ENCODE assay signal across 20 cellular contexts in the genomic region with DNA sequence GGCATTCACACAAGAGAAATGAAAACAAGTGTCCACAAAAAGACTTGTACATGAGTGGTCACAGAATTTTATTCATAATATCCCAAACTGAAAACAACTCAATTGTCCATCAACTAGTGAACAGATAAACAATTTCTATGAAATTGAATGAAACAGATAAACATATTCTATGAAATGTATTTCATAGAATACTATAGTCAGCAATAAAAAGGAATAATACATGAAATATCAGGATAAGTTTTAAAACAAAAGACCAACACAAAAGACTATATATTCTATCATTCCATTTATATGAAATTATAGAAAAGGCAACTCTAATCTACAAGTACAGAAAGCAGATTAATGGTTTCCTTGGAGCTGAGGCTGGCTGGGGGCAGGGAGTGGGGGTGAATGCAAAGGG.
"Had no signal": no experiment of that assay in that cellular context is flagged by ENCODE, and none has a peak within 500 bp of the region (broad histone marks: within the 10 kb centered on the region; RNA-seq: fewer than 3 reads in every experiment).

No MANE protein-coding gene starts in this region.

- H3K9me3 Mint-ChIP-seq: activated CD4-positive, alpha-beta T cell treated with anti-CD3 and anti-CD28 coated beads, Interleukin-2, amount 10 ng/mL, durations not matched to agents 7 days and 5 days; activated T-cell treated with anti-CD3 and anti-CD28 coated beads, Interleukin-2, amount 50 U/mL, for 4 hours; central memory CD8-positive, alpha-beta T cell; stimulated activated effector memory CD8-positive, alpha-beta T cell treated with anti-CD3 and anti-CD28 coated beads, Interleukin-12 subunit alpha, Interleukin-12 subunit beta, amount 100 ng/mL, for 72 hours had no signal

- H3K4me1 ChIP-seq: upper lobe of right lung had no signal

- H3K4me1 Mint-ChIP-seq: activated CD4-positive, alpha-beta T cell treated with anti-CD3 and anti-CD28 coated beads, Interleukin-2, amount 10 ng/mL, durations not matched to agents 7 days and 5 days; central memory CD8-positive, alpha-beta T cell; immature natural killer cell; stimulated activated effector memory CD8-positive, alpha-beta T cell treated with anti-CD3 and anti-CD28 coated beads, Interleukin-12 subunit alpha, Interleukin-12 subunit beta, amount 100 ng/mL, for 72 hours had no signal

- H3K36me3 Mint-ChIP-seq: stimulated activated effector memory CD8-positive, alpha-beta T cell treated with anti-CD3 and anti-CD28 coated beads, Interleukin-12 subunit alpha, Interleukin-12 subunit beta, amount 100 ng/mL, for 72 hours had no signal

- DNase-seq: activated CD4-positive, alpha-beta T cell treated with anti-CD3 and anti-CD28 coated beads, Interleukin-2, amount 10 ng/mL, durations not matched to agents 7 days and 5 days; activated CD8-positive, alpha-beta memory T cell treated with anti-CD3 and anti-CD28 coated beads, Interleukin-2, amount 50 U/mL, for 4 hours; activated effector memory CD4-positive, alpha-beta T cell treated with Interleukin-2 at 50 U/mL for 16 hours; activated naive CD4-positive, alpha-beta T cell treated with anti-CD3 and anti-CD28 coated beads, Interleukin-2, amount 50 U/mL, for 16 hours; activated T-cell treated with anti-CD3 and anti-CD28 coated beads, Interleukin-2, amount 50 U/mL, for 4 hours; aorta; immature natural killer cell; kidney glomerular epithelial cell; left ventricle myocardium superior; ovary; right lobe of liver; stimulated activated CD4-positive, alpha-beta T cell treated with anti-CD3 and anti-CD28 coated beads, Interleukin-4, amount 100 ng/mL, for 1 hour; upper lobe of right lung had no signal

- H3K4me3 ChIP-seq: coronary artery, ovary, right lobe of liver, upper lobe of right lung had no signal

- H3K27ac Mint-ChIP-seq: activated CD4-positive, alpha-beta T cell treated with anti-CD3 and anti-CD28 coated beads, Interleukin-2, amount 10 ng/mL, durations not matched to agents 7 days and 5 days; immature natural killer cell; stimulated activated effector memory CD8-positive, alpha-beta T cell treated with anti-CD3 and anti-CD28 coated beads, Interleukin-12 subunit alpha, Interleukin-12 subunit beta, amount 100 ng/mL, for 72 hours; T-helper 2 cell treated with Interferon-gamma antibody and Interleukin-4, amounts not matched to agents 5 μg/mL and 100 μg/mL, for 36 hours had no signal

- H3K9me3 ChIP-seq: ovary, right lobe of liver, thoracic aorta, upper lobe of right lung had no signal

- FAIRE-seq: frontal cortex had no signal

- ATAC-seq: activated T-cell treated with anti-CD3 and anti-CD28 coated beads, Interleukin-2, amount 50 U/mL, for 4 hours; left ventricle myocardium superior; stimulated activated effector memory CD8-positive, alpha-beta T cell treated with anti-CD3 and anti-CD28 coated beads, Interleukin-12 subunit alpha, Interleukin-12 subunit beta, amount 100 ng/mL, for 72 hours; upper lobe of right lung had no signal

- H3K4me2 ChIP-seq: smooth muscle cell had no signal

- H3K27ac ChIP-seq: coronary artery, ovary, right lobe of liver, thoracic aorta, upper lobe of right lung had no signal

- H3K36me3 ChIP-seq: ovary, right lobe of liver, thoracic aorta, upper lobe of right lung had no signal

- H3K4me3 Mint-ChIP-seq: activated CD4-positive, alpha-beta T cell treated with anti-CD3 and anti-CD28 coated beads, Interleukin-2, amount 10 ng/mL, durations not matched to agents 7 days and 5 days; activated T-cell treated with anti-CD3 and anti-CD28 coated beads, Interleukin-2, amount 50 U/mL, for 4 hours; central memory CD8-positive, alpha-beta T cell; immature natural killer cell; stimulated activated effector memory CD8-positive, alpha-beta T cell treated with anti-CD3 and anti-CD28 coated beads, Interleukin-12 subunit alpha, Interleukin-12 subunit beta, amount 100 ng/mL, for 72 hours; T-helper 2 cell treated with Interferon-gamma antibody and Interleukin-4, amounts not matched to agents 5 μg/mL and 100 μg/mL, for 36 hours had no signal

- H3K27me3 ChIP-seq: ovary, right lobe of liver, upper lobe of right lung had no signal

- H3K27me3 Mint-ChIP-seq: activated CD4-positive, alpha-beta T cell treated with anti-CD3 and anti-CD28 coated beads, Interleukin-2, amount 10 ng/mL, durations not matched to agents 7 days and 5 days; central memory CD8-positive, alpha-beta T cell had no signal
